Comparison of ENCODE assay signal across 1 cellular context in genomic region chr1:244868484-244869363, GRCh38.
TF ChIP-seq lines count a peak whose summit lies in the region.

No MANE protein-coding gene starts in this region.

TF ChIP-seq in HepG2, 621 proteins besides CTCF, POLR2A, EP300 and RAD21 (continued from another document):
- TF ChIP-seq POLR2G (IDR thresholded peaks at IDR 0.05; ENCODE audit: low read depth, low read length) (peak; percentile 38; the same call in 1 of the 2 replicates), ZBTB14 (CRISPR knock-in tag; IDR thresholded peaks at IDR 0.05) (0 out of 2 replicates have a peak, but pooled peaks have one; percentile 21), ZNF552 (CRISPR knock-in tag; IDR thresholded peaks at IDR 0.05; ENCODE audit: borderline replicate concordance) (no peak), NCOA1 (CRISPR knock-in tag; IDR thresholded peaks at IDR 0.05) (no peak), ZFX (CRISPR knock-in tag; IDR thresholded peaks at IDR 0.05; ENCODE audit: low read depth) (0 out of 2 replicates have a peak, but pooled peaks have one; percentile 31), HHEX (CRISPR knock-in tag; IDR thresholded peaks at IDR 0.05) (0 out of 2 replicates have a peak, but pooled peaks have one; percentile 11), ZNF615 (CRISPR knock-in tag; IDR thresholded peaks at IDR 0.05; ENCODE audit: borderline replicate concordance) (no peak), ZNF547 (CRISPR knock-in tag; IDR thresholded peaks at IDR 0.05) (no peak), ZNF687 (CRISPR knock-in tag; IDR thresholded peaks at IDR 0.05) (peak; percentile 29; the same call in 1 of the 2 replicates), DBP (CRISPR knock-in tag; IDR thresholded peaks at IDR 0.05; ENCODE audit: not compliant biosample characterization) (no peak), ZNF232 (CRISPR knock-in tag; IDR thresholded peaks at IDR 0.05; ENCODE audit: borderline replicate concordance) (peak; percentile 3; the same call in 1 of the 2 replicates), ARID4A (CRISPR knock-in tag; IDR thresholded peaks at IDR 0.05; ENCODE audit: borderline replicate concordance) (no peak), GATAD1 (CRISPR knock-in tag; IDR thresholded peaks at IDR 0.05) (no peak), ZNF776 (CRISPR knock-in tag; IDR thresholded peaks at IDR 0.05) (no peak), RNF219 (CRISPR knock-in tag; IDR thresholded peaks at IDR 0.05) (0 out of 2 replicates have a peak, but pooled peaks have one; percentile 24), SALL1 (CRISPR knock-in tag; IDR thresholded peaks at IDR 0.05) (no peak), ZNF883 (CRISPR knock-in tag; IDR thresholded peaks at IDR 0.05; ENCODE audit: not compliant biosample characterization) (no peak), ZNF574 (CRISPR knock-in tag; IDR thresholded peaks at IDR 0.05) (peak; percentile 7; the same call in 1 of the 2 replicates), MED1 (CRISPR knock-in tag; IDR thresholded peaks at IDR 0.05) (no peak)
